ENCODE assay signal across 1 cellular context in genomic region chr17:19744492-19744891, GRCh38.
TF ChIP-seq lines count a peak whose summit lies in the region.

No MANE protein-coding gene starts in this region.

TF ChIP-seq in HEK293, 187 proteins besides CTCF, POLR2A, EP300 and RAD21 (continued from another document and continues in another):
- TF ChIP-seq ZFHX2 (tag by site-specific recombination; conservative IDR thresholded peaks at IDR 0.05) (peak; percentile 73), ZBTB48 (tag by site-specific recombination; IDR thresholded peaks at IDR 0.05) (no peak), ZNF76 (tag by site-specific recombination; IDR thresholded peaks at IDR 0.05; ENCODE audit: borderline replicate concordance, low read depth) (no peak), ZNF776 (tag by site-specific recombination; IDR thresholded peaks at IDR 0.05; ENCODE audit: borderline replicate concordance) (no peak), ELK4 (IDR thresholded peaks at IDR 0.05; ENCODE audit: borderline replicate concordance, low read depth, low read length) (no peak), ZBTB44 (tag by site-specific recombination; IDR thresholded peaks at IDR 0.05) (no peak), HOXD13 (CRISPR knock-in tag; IDR thresholded peaks at IDR 0.05; ENCODE audit: borderline replicate concordance) (no peak), ZNF501 (tag by site-specific recombination; IDR thresholded peaks at IDR 0.05) (no peak), ZNF169 (tag by site-specific recombination; IDR thresholded peaks at IDR 0.05) (no peak), ZNF664 (tag by site-specific recombination; IDR thresholded peaks at IDR 0.05) (no peak), ZBTB1 (tag by site-specific recombination; IDR thresholded peaks at IDR 0.05) (no peak), ZNF174 (tag by site-specific recombination; IDR thresholded peaks at IDR 0.05) (no peak), ZNF362 (tag by site-specific recombination; IDR thresholded peaks at IDR 0.05) (no peak), ZNF830 (tag by site-specific recombination; IDR thresholded peaks at IDR 0.05; ENCODE audit: low read depth) (no peak), ZNF48 (tag by site-specific recombination; IDR thresholded peaks at IDR 0.05) (no peak), PATZ1 (tag by site-specific recombination; IDR thresholded peaks at IDR 0.05) (peak; percentile 62), ZNF211 (tag by site-specific recombination; IDR thresholded peaks at IDR 0.05; ENCODE audit: low read depth) (no peak), ZNF610 (tag by site-specific recombination; IDR thresholded peaks at IDR 0.05; ENCODE audit: borderline replicate concordance) (no peak), SCRT1 (tag by site-specific recombination; IDR thresholded peaks at IDR 0.05; ENCODE audit: borderline replicate concordance) (no peak), KLF7 (tag by site-specific recombination; IDR thresholded peaks at IDR 0.05; ENCODE audit: borderline replicate concordance) (no peak), ZNF354C (tag by site-specific recombination; IDR thresholded peaks at IDR 0.05; ENCODE audit: borderline replicate concordance, low read depth) (no peak), SALL2 (tag by site-specific recombination; IDR thresholded peaks at IDR 0.05; ENCODE audit: borderline replicate concordance) (no peak), ZNF248 (tag by site-specific recombination; IDR thresholded peaks at IDR 0.05) (no peak), ZNF214 (tag by site-specific recombination; IDR thresholded peaks at IDR 0.05; ENCODE audit: borderline replicate concordance) (no peak), ZNF521 (tag by site-specific recombination; IDR thresholded peaks at IDR 0.05) (no peak), ZSCAN16 (tag by site-specific recombination; IDR thresholded peaks at IDR 0.05) (no peak), GLIS2 (tag by site-specific recombination; IDR thresholded peaks at IDR 0.05) (peak; percentile 39; the same call in 1 of the 2 replicates), ZIC2 (tag by site-specific recombination; IDR thresholded peaks at IDR 0.05) (0 out of 2 replicates have a peak, but pooled peaks have one; percentile 23), ZNF391 (tag by site-specific recombination; IDR thresholded peaks at IDR 0.05; ENCODE audit: borderline replicate concordance, low read depth) (no peak), ZNF558 (tag by site-specific recombination; IDR thresholded peaks at IDR 0.05) (no peak), PRDM6 (tag by site-specific recombination; IDR thresholded peaks at IDR 0.05) (no peak), ZNF623 (tag by site-specific recombination; IDR thresholded peaks at IDR 0.05) (no peak), ZNF600 (tag by site-specific recombination; IDR thresholded peaks at IDR 0.05) (peak; percentile 16; the same call in 1 of the 2 replicates), BCL11A (tag by site-specific recombination; IDR thresholded peaks at IDR 0.05; ENCODE audit: low read depth) (no peak), ZNF324 (tag by site-specific recombination; IDR thresholded peaks at IDR 0.05) (no peak), IKZF3 (tag by site-specific recombination; IDR thresholded peaks at IDR 0.05) (no peak), ZBTB17 (tag by site-specific recombination; IDR thresholded peaks at IDR 0.05) (no peak), ZNF701 (tag by site-specific recombination; IDR thresholded peaks at IDR 0.05) (no peak), ZFP69B (tag by site-specific recombination; IDR thresholded peaks at IDR 0.05) (no peak), ZNF843 (tag by site-specific recombination; IDR thresholded peaks at IDR 0.05) (no peak), GLIS1 (tag by site-specific recombination; IDR thresholded peaks at IDR 0.05) (no peak), ZNF138 (tag by site-specific recombination; IDR thresholded peaks at IDR 0.05; ENCODE audit: borderline replicate concordance) (no peak)
- TF ChIP-seq, protein P1, sequence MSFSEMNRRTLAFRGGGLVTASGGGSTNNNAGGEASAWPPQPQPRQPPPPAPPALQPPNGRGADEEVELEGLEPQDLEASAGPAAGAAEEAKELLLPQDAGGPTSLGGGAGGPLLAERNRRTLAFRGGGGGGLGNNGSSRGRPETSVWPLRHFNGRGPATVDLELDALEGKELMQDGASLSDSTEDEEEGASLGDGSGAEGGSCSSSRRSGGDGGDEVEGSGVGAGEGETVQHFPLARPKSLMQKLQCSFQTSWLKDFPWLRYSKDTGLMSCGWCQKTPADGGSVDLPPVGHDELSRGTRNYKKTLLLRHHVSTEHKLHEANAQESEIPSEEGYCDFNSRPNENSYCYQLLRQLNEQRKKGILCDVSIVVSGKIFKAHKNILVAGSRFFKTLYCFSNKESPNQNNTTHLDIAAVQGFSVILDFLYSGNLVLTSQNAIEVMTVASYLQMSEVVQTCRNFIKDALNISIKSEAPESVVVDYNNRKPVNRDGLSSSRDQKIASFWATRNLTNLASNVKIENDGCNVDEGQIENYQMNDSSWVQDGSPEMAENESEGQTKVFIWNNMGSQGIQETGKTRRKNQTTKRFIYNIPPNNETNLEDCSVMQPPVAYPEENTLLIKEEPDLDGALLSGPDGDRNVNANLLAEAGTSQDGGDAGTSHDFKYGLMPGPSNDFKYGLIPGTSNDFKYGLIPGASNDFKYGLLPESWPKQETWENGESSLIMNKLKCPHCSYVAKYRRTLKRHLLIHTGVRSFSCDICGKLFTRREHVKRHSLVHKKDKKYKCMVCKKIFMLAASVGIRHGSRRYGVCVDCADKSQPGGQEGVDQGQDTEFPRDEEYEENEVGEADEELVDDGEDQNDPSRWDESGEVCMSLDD (tag by site-specific recombination; IDR thresholded peaks at IDR 0.05) = peak; percentile 39; the same call in 1 of the 2 replicates
- TF ChIP-seq, protein P2, sequence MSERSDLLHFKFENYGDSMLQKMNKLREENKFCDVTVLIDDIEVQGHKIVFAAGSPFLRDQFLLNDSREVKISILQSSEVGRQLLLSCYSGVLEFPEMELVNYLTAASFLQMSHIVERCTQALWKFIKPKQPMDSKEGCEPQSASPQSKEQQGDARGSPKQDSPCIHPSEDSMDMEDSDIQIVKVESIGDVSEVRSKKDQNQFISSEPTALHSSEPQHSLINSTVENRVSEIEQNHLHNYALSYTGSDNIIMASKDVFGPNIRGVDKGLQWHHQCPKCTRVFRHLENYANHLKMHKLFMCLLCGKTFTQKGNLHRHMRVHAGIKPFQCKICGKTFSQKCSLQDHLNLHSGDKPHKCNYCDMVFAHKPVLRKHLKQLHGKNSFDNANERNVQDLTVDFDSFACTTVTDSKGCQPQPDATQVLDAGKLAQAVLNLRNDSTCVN (tag by site-specific recombination; optimal IDR thresholded peaks at IDR 0.05) = peak; percentile 64
- TF ChIP-seq, protein P3, sequence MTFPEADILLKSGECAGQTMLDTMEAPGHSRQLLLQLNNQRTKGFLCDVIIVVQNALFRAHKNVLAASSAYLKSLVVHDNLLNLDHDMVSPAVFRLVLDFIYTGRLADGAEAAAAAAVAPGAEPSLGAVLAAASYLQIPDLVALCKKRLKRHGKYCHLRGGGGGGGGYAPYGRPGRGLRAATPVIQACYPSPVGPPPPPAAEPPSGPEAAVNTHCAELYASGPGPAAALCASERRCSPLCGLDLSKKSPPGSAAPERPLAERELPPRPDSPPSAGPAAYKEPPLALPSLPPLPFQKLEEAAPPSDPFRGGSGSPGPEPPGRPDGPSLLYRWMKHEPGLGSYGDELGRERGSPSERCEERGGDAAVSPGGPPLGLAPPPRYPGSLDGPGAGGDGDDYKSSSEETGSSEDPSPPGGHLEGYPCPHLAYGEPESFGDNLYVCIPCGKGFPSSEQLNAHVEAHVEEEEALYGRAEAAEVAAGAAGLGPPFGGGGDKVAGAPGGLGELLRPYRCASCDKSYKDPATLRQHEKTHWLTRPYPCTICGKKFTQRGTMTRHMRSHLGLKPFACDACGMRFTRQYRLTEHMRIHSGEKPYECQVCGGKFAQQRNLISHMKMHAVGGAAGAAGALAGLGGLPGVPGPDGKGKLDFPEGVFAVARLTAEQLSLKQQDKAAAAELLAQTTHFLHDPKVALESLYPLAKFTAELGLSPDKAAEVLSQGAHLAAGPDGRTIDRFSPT (tag by site-specific recombination; IDR thresholded peaks at IDR 0.05) = no peak
- TF ChIP-seq, protein P4, sequence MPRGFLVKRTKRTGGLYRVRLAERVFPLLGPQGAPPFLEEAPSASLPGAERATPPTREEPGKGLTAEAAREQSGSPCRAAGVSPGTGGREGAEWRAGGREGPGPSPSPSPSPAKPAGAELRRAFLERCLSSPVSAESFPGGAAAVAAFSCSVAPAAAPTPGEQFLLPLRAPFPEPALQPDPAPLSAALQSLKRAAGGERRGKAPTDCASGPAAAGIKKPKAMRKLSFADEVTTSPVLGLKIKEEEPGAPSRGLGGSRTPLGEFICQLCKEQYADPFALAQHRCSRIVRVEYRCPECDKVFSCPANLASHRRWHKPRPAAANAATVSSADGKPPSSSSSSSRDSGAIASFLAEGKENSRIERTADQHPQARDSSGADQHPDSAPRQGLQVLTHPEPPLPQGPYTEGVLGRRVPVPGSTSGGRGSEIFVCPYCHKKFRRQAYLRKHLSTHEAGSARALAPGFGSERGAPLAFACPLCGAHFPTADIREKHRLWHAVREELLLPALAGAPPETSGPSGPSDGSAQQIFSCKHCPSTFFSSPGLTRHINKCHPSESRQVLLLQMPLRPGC (tag by site-specific recombination; IDR thresholded peaks at IDR 0.05) = no peak
- TF ChIP-seq, protein P5, sequence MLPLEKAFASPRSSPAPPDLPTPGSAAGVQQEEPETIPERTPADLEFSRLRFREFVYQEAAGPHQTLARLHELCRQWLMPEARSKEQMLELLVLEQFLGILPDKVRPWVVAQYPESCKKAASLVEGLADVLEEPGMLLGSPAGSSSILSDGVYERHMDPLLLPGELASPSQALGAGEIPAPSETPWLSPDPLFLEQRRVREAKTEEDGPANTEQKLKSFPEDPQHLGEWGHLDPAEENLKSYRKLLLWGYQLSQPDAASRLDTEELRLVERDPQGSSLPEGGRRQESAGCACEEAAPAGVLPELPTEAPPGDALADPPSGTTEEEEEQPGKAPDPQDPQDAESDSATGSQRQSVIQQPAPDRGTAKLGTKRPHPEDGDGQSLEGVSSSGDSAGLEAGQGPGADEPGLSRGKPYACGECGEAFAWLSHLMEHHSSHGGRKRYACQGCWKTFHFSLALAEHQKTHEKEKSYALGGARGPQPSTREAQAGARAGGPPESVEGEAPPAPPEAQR (tag by site-specific recombination; IDR thresholded peaks at IDR 0.05) = no peak
